ENCODE assay signal across 20 cellular contexts in genomic region chr3:22241110-22241509, GRCh38.
"Had no signal": no experiment of that assay in that cellular context is flagged by ENCODE, and none has a peak within 500 bp of the region (broad histone marks: within the 10 kb centered on the region; RNA-seq: fewer than 3 reads in every experiment).

No MANE protein-coding gene starts in this region.

- H3K36me3 ChIP-seq: colonic mucosa, gastrocnemius medialis, heart right ventricle, left ventricle myocardium inferior, lower lobe of right lung, pancreas, stomach had no signal

- H3K4me1 ChIP-seq: colonic mucosa, gastrocnemius medialis, left ventricle myocardium inferior, lower lobe of right lung, pancreas, stomach had no signal

- H3K9me3 ChIP-seq: colonic mucosa, gastrocnemius medialis, heart right ventricle, left ventricle myocardium inferior, lower lobe of right lung, pancreas, stomach had no signal

- ATAC-seq: esophagus mucosa; gastrocnemius medialis; heart right ventricle; left cardiac atrium; lower lobe of right lung; natural killer cell treated with Interleukin-12 subunit alpha and Interleukin-12 subunit beta and Interleukin-15 and Interleukin-18, amount 100 ng/mL, for 72 hours; pancreas; right cardiac atrium had no signal

- H3K4me3 ChIP-seq: colonic mucosa, gastrocnemius medialis, heart right ventricle, left ventricle myocardium inferior, lower lobe of right lung, pancreas, stomach had no signal

- H3K27me3 ChIP-seq: colonic mucosa, gastrocnemius medialis, heart right ventricle, pancreas, stomach had no signal

- DNase-seq: colonic mucosa; effector CD4-positive, alpha-beta T cell; gastrocnemius medialis; heart right ventricle; hypothalamus; left cardiac atrium; left ventricle myocardium inferior; lower lobe of right lung; midbrain; occipital lobe; pancreas; right cardiac atrium; small intestine; stimulated activated CD4-positive, alpha-beta T cell treated with anti-CD3 and anti-CD28 coated beads, Interleukin-12 subunit alpha, Interleukin-12 subunit beta, amount 100 ng/mL, for 4 hours; stimulated activated naive CD4-positive, alpha-beta T cell; stomach; substantia nigra; trophoblast cell had no signal
